ENCODE assay signal across 22 cellular contexts in the genomic region with DNA sequence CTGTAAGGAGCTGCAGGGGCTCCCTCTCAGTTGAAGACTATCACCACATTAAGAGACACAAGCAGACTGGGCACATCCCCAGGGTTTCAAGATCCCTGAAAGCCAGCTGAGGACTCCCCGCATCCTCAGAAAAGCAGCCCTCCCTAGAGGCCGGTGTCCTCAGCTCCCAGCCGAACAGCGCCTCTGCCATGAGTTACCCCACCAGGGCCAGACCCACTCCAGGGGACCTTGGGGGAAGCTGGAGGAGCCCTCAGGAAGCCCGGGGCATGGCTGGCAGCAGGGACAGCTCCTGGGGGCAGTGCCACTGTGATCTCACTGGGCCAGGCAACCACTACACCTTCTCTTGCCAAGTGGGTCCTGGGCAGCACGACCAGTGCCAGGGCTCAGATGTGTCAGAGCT. TPM values are rescaled to one million over a fixed set of nuclear protein-coding genes. Genes with fewer than 3 reads are reported as not detected.
A peak's percentile ranks its signal among the peaks of the same experiment; 100 is the strongest.
DNase-seq lines count a peak whose midpoint lies in the region; ATAC-seq, FAIRE-seq and TF ChIP-seq lines count a peak whose summit lies in the region.
"Had no signal": no experiment of that assay in that cellular context is flagged by ENCODE, and none has a peak within 500 bp of the region (broad histone marks: within the 10 kb centered on the region; RNA-seq: fewer than 3 reads in every experiment).

No MANE protein-coding gene starts in this region.

- WGBS in liver, result 73% methylated on average over 6 of the region's 6 CpGs
- WGBS in HepG2 (ENCODE audit: low lambda C conversion rate), result no CpG with 5 or more reads among the region's 6 CpGs

- TF ChIP-seq POLR2A in HepG2 (IDR thresholded peaks at IDR 0.05; ENCODE audit: insufficient read depth in 1 of 2, low read depth in 2 of 2, low read length in 2 of 2) (no peak), gastrocnemius medialis (IDR thresholded peaks at IDR 0.05) (no peak)

- H4K20me1 ChIP-seq in HepG2 (ENCODE audit: insufficient read depth, low read length), result no peaks in the 10 kb centered on the region

- in situ Hi-C loops in HepG2 (cut with HindIII; ENCODE audit: extremely low pct_ligation_motif_present, low pct_unique_long_range_greater_than_20kb) (no loop called here), gastrocnemius medialis (cut with MboI; ENCODE audit: low sequenced_read_pairs in 4 of 4) (no loop called here)

- no peak for FAIRE-seq in HepG2 (lab: Jason Lieb, UNC)
- FAIRE-seq: GM18507 had no signal

- intact Hi-C loops in HepG2 (cut with micrococcal nuclease; ENCODE audit: unreplicated experiment), result no loop called here
- intact Hi-C loops in left lung (cut with DNase I), result no loop called here
- intact Hi-C loops in gastrocnemius medialis (cut with DNase I; ENCODE audit: low total_unique reads), result no loop called here

- H3K27me3 ChIP-seq in liver (ENCODE audit: control insufficient read depth in 4 of 4, insufficient read depth in 4 of 4, low read length in 3 of 4) (no peaks in the 10 kb centered on the region), HepG2 (ENCODE audit: control insufficient read depth in 1 of 2, insufficient read depth in 2 of 2, low read length in 2 of 2) (no peaks in the 10 kb centered on the region), left lung (peaks cover 0 to 4% of the 10 kb centered on the region in 2 donors), gastrocnemius medialis (no peaks in the 10 kb centered on the region)

- no peak overlapping the region for H2AFZ ChIP-seq in HepG2 (ENCODE audit: low read length)

- H3K9ac ChIP-seq in liver (ENCODE audit: low read depth in 1 of 2, low read length in 2 of 2) (no peak overlapping the region), HepG2 (ENCODE audit: insufficient read depth, low read depth, low read length) (no peak overlapping the region)

- TF ChIP-seq CTCF in liver (IDR thresholded peaks at IDR 0.05; ENCODE audit: low read depth, low read length, missing input control), result no peak
- TF ChIP-seq CTCF in HepG2 (CRISPR knock-in tag; IDR thresholded peaks at IDR 0.05), result no peak
- no peak for TF ChIP-seq CTCF in left lung (IDR thresholded peaks at IDR 0.05)
- no peak for TF ChIP-seq CTCF in gastrocnemius medialis (IDR thresholded peaks at IDR 0.05 in 4 of 5, conservative IDR thresholded peaks at IDR 0.05 in 1 of 5)

- H3K79me2 ChIP-seq in HepG2 (ENCODE audit: insufficient read depth, low read length), result no peaks in the 10 kb centered on the region

- H3K36me3 ChIP-seq in liver (ENCODE audit: control insufficient read depth in 4 of 4, insufficient read depth in 3 of 4, low read depth in 1 of 4, low read length in 3 of 4), result peaks cover 4 to 19% (median 12%) of the 10 kb centered on the region in 4 donors
- peaks cover 0 to 1% of the 10 kb centered on the region in 2 experiments; a peak in 2 of 5 replicates for H3K36me3 ChIP-seq in HepG2 (replicated peaks in 1 of 2; ENCODE audit: control insufficient read depth in 1 of 2, insufficient read depth in 2 of 2, low read length in 2 of 2)
- peaks cover 0 to 22% of the 10 kb centered on the region in 2 donors for H3K36me3 ChIP-seq in left lung
- H3K36me3 ChIP-seq in gastrocnemius medialis, result peaks cover 0 to 19% of the 10 kb centered on the region in 2 donors

- BruUV-seq in HepG2 (replicated peaks; lab: Mats Ljungman, UMichigan), result no TSS peak

- no peak for TF ChIP-seq EP300 in HepG2 (IDR thresholded peaks at IDR 0.05; ENCODE audit: low read depth in 2 of 2, low read length in 2 of 2)
- no peak for TF ChIP-seq EP300 in HepG2 (CRISPR knock-in tag; IDR thresholded peaks at IDR 0.05; ENCODE audit: borderline replicate concordance)

- no peaks in the 10 kb centered on the region for H3K9me3 ChIP-seq in liver (ENCODE audit: control insufficient read depth in 4 of 4, low read length in 3 of 4)
- no peaks in the 10 kb centered on the region for H3K9me3 ChIP-seq in HepG2 (ENCODE audit: low read length)
- H3K9me3 ChIP-seq in left lung, result no peaks in the 10 kb centered on the region
- H3K9me3 ChIP-seq in gastrocnemius medialis, result no peaks in the 10 kb centered on the region
- H3K9me3 ChIP-seq: mucosa of descending colon had no signal

- H3K4me2 ChIP-seq in HepG2 (ENCODE audit: low read depth, low read length), result no peak overlapping the region

- H3K4me1 ChIP-seq in liver (ENCODE audit: control insufficient read depth in 4 of 4, insufficient read depth in 4 of 4, low read length in 3 of 4) (peaks cover 12 to 88% (median 68%) of the 10 kb centered on the region in 4 donors), HepG2 (ENCODE audit: insufficient read depth, low read length) (peaks cover 37% of the 10 kb centered on the region), left lung (peaks cover 8 to 19% of the 10 kb centered on the region in 2 donors), gastrocnemius medialis (peaks cover 83 to 92% of the 10 kb centered on the region in 2 donors)

- H3K27ac ChIP-seq in liver (ENCODE audit: low read depth in 1 of 2, low read length in 2 of 2) (peak overlapping the region; percentile 13 to 27), HepG2 (ENCODE audit: extremely low read length, insufficient read depth, low read length) (no peak overlapping the region), left lung (no peak overlapping the region), gastrocnemius medialis (peak overlapping the region; percentile 91 to 99 (median 98))

- H3K4me3 ChIP-seq in liver (ENCODE audit: low read depth in 1 of 3, low read length in 3 of 3) (peak overlapping the region in 1 of 3 donors; percentile 24), HepG2 (replicated peaks in 1 of 3; ENCODE audit: insufficient read depth in 1 of 3, low read depth in 2 of 3, low read length in 3 of 3) (no peak overlapping the region), left lung (no peak overlapping the region), gastrocnemius medialis (peak overlapping the region in 1 of 4 donors; percentile 35)
- H3K4me3 ChIP-seq: mucosa of descending colon had no signal

- TF ChIP-seq RAD21 in liver (IDR thresholded peaks at IDR 0.05), result no peak
- no peak for TF ChIP-seq RAD21 in HepG2 (CRISPR knock-in tag; IDR thresholded peaks at IDR 0.05)

- no peak for DNase-seq in HepG2 (ENCODE audit: low spot score)
- DNase-seq in left lung, result peak; percentile 18 to 37
- peak; percentile 2 to 17 for DNase-seq in gastrocnemius medialis
- no peak for DNase-seq in stimulated activated CD4-positive, alpha-beta T cell treated with anti-CD3 and anti-CD28 coated beads, Interleukin-1b, Interleukin-23, amount 100 ng/mL, for 48 hours
- no peak for DNase-seq in RKO (ENCODE audit: low spot score)
- DNase-seq: activated CD4-positive, alpha-beta T cell treated with anti-CD3 and anti-CD28 coated beads for 36 hours; activated naive CD4-positive, alpha-beta T cell treated with Interleukin-2 at 50 U/mL for 16 hours; anterior cingulate cortex; effector CD8-positive, alpha-beta T cell; left colon; NCI-H1105 treated with DMSO at 0.1 percent for 48 hours; NCI-H510A; RPMI8226; T1000 had no signal

- POLR2A ChIA-PET in HepG2 (lab: Yijun Ruan, JAX), result no interaction called here

- ATAC-seq in HepG2 (no peak), left lung (no peak), gastrocnemius medialis (no peak), GM18520 (IDR thresholded peaks at IDR 0.05; ENCODE audit: unreplicated experiment) (no peak), HG02571 (IDR thresholded peaks at IDR 0.05; ENCODE audit: unreplicated experiment) (no peak)
- ATAC-seq: activated CD4-positive, alpha-beta T cell treated with anti-CD3 and anti-CD28 coated beads for 36 hours; esophagus mucosa; HCT116; left colon; mucosa of descending colon had no signal

- CTCF ChIA-PET in HepG2 (lab: Yijun Ruan, JAX; ENCODE audit: low intra/inter-chr PET ratio, low total read pairs), result no interaction called here

RNA-seq across cellular contexts. Expression of a gene that starts 8.1 kb away (rescaled TPM):
- total RNA-seq in liver (100 to 1,000 TPM in 1 of 2 donors, 10 to 100 TPM in 1; 21.4 to 103 TPM), HepG2 (2016; rRNA removed; fragmentation: Illumina TruSeq; extraction: Trizol) (5.4 and 7.8 TPM in 2 replicates), left lung (10 to 100 TPM; 12.8 to 14.8 TPM), gastrocnemius medialis (100 to 1,000 TPM in 2 of 4 donors, 10 to 100 TPM in 2; 75.1 to 157 (median 106) TPM)
- polyA plus RNA-seq in liver (10 to 100 TPM; 27.6 to 71.0 TPM), HepG2 (2011; rRNA removed) (5.3 and 7.1 TPM in 2 replicates)
- total RNA-seq in HepG2 (2016; cell fraction: cytosol; rRNA removed; fragmentation: Illumina TruSeq; extraction: Trizol; ENCODE audit: low read depth), result 1.1 and 1.4 TPM in 2 replicates
- total RNA-seq in HepG2 (2016; cell fraction: insoluble cytoplasmic fraction; rRNA removed; fragmentation: Illumina TruSeq; extraction: Trizol), result 5.0 and 8.2 TPM in 2 replicates
- 3.1 and 3.8 TPM in 2 replicates for total RNA-seq in HepG2 (2016; cell fraction: membrane; rRNA removed; fragmentation: Illumina TruSeq; extraction: Trizol)
- 6.2 and 8.6 TPM in 2 replicates for total RNA-seq in HepG2 (2016; cell fraction: nucleus; rRNA removed; fragmentation: Illumina TruSeq; extraction: Trizol)
- 3.5 and 8.6 TPM in 2 replicates for polyA plus RNA-seq in HepG2 (2011; cell fraction: cytosol; rRNA removed)
- polyA plus RNA-seq in HepG2 (2011; cell fraction: nucleus; rRNA removed), result 10.1 and 15.9 TPM in 2 replicates
- 3.1 and 3.5 TPM in 2 replicates for polyA plus RNA-seq in HepG2 (2012)
- 0.46 and 0.59 TPM in 2 replicates for polyA plus RNA-seq in HepG2 (2016; cell fraction: cytosol; fragmentation: Illumina TruSeq; extraction: Trizol; ENCODE audit: low read depth)
- 5.6 and 7.2 TPM in 2 replicates for polyA plus RNA-seq in HepG2 (2016; cell fraction: insoluble cytoplasmic fraction; fragmentation: Illumina TruSeq; extraction: Trizol; ENCODE audit: low read depth)
- polyA plus RNA-seq in HepG2 (2016; cell fraction: membrane; fragmentation: Illumina TruSeq; extraction: Trizol; ENCODE audit: low read depth), result 1.9 and 2.3 TPM in 2 replicates
- polyA plus RNA-seq in HepG2 (2016; cell fraction: nucleus; fragmentation: Illumina TruSeq; extraction: Trizol; ENCODE audit: insufficient read depth, low read depth), result 11.1 and 14.2 TPM in 2 replicates
- polyA minus RNA-seq in HepG2 (2011; rRNA and poly(A)+ RNA removed; ENCODE audit: low replicate concordance), result 0.09 and 16.6 TPM in 2 replicates
- polyA minus RNA-seq in HepG2 (2011; cell fraction: cytosol; rRNA and poly(A)+ RNA removed), result 3.5 and 3.9 TPM in 2 replicates
- 9.2 and 10.2 TPM in 2 replicates for polyA minus RNA-seq in HepG2 (2011; cell fraction: nucleus; rRNA and poly(A)+ RNA removed)

RNA-seq across cellular contexts. Expression of a gene that starts 45.6 kb away (rescaled TPM):
- total RNA-seq in liver, result not detected
- not detected for polyA plus RNA-seq in liver
- 0.36 TPM in 1 of 2 replicates, not detected in the other for total RNA-seq in HepG2 (2016; rRNA removed; fragmentation: Illumina TruSeq; extraction: Trizol)
- total RNA-seq in HepG2 (2016; cell fraction: cytosol; rRNA removed; fragmentation: Illumina TruSeq; extraction: Trizol; ENCODE audit: low read depth), result not detected in 2 replicates
- 0.43 TPM in 1 of 2 replicates, not detected in the other for total RNA-seq in HepG2 (2016; cell fraction: insoluble cytoplasmic fraction; rRNA removed; fragmentation: Illumina TruSeq; extraction: Trizol)
- not detected in 2 replicates for total RNA-seq in HepG2 (2016; cell fraction: membrane; rRNA removed; fragmentation: Illumina TruSeq; extraction: Trizol)
- not detected in 2 replicates for total RNA-seq in HepG2 (2016; cell fraction: nucleus; rRNA removed; fragmentation: Illumina TruSeq; extraction: Trizol)
- 0.32 and 0.63 TPM in 2 replicates for polyA plus RNA-seq in HepG2 (2011; rRNA removed)
- 0.58 and 0.59 TPM in 2 replicates for polyA plus RNA-seq in HepG2 (2011; cell fraction: cytosol; rRNA removed)
- polyA plus RNA-seq in HepG2 (2011; cell fraction: nucleus; rRNA removed), result 0.42 and 0.63 TPM in 2 replicates
- polyA plus RNA-seq in HepG2 (2012), result 0.09 and 1.1 TPM in 2 replicates
- polyA plus RNA-seq in HepG2 (2016; cell fraction: cytosol; fragmentation: Illumina TruSeq; extraction: Trizol; ENCODE audit: low read depth), result not detected in 2 replicates
- polyA plus RNA-seq in HepG2 (2016; cell fraction: insoluble cytoplasmic fraction; fragmentation: Illumina TruSeq; extraction: Trizol; ENCODE audit: low read depth), result 0.30 TPM in 1 of 2 replicates, not detected in the other
- not detected in 2 replicates for polyA plus RNA-seq in HepG2 (2016; cell fraction: membrane; fragmentation: Illumina TruSeq; extraction: Trizol; ENCODE audit: low read depth)
- not detected in 2 replicates for polyA plus RNA-seq in HepG2 (2016; cell fraction: nucleus; fragmentation: Illumina TruSeq; extraction: Trizol; ENCODE audit: insufficient read depth, low read depth)
- 0.12 TPM in 1 of 2 replicates, not detected in the other for polyA minus RNA-seq in HepG2 (2011; rRNA and poly(A)+ RNA removed; ENCODE audit: low replicate concordance)
- 1.1 TPM in 1 of 2 replicates, not detected in the other for polyA minus RNA-seq in HepG2 (2011; cell fraction: cytosol; rRNA and poly(A)+ RNA removed)
- polyA minus RNA-seq in HepG2 (2011; cell fraction: nucleus; rRNA and poly(A)+ RNA removed), result not detected in 2 replicates
- 1 to 10 TPM in 1 of 2 donors, not detected in 1; 8.2 TPM for total RNA-seq in left lung
- not detected for total RNA-seq in gastrocnemius medialis
- total RNA-seq: activated CD4-positive, alpha-beta T cell treated with anti-CD3 and anti-CD28 coated beads for 36 hours; esophagus mucosa; glomerular endothelial cell; left colon; mucosa of descending colon had no signal

Comparison
In these comparisons a context has a peak if more than half of its experiments do, and no peak if none do; other contexts are left out.
1. H3K27ac ChIP-seq: peak in liver (2 of 2) and gastrocnemius medialis (4 of 4); none in HepG2 (single experiment) and left lung (0 of 2).
2. DNase-seq: peak in left lung (2 of 2) and gastrocnemius medialis (2 of 2); none in HepG2 (single experiment), stimulated activated CD4-positive, alpha-beta T cell treated with anti-CD3 and anti-CD28 coated beads, Interleukin-1b, Interleukin-23, amount 100 ng/mL, for 48 hours (single experiment) and RKO (single experiment).